Comparison of ENCODE assay signal across 8 cellular contexts in genomic region chr16:71893888-71894228, GRCh38. TPM values are rescaled to one million over a fixed set of nuclear protein-coding genes. Genes with fewer than 3 reads are reported as not detected.
DNase-seq lines count a peak whose midpoint lies in the region; ATAC-seq and TF ChIP-seq lines count a peak whose summit lies in the region.

No MANE protein-coding gene starts in this region.

- H3K9me3 ChIP-seq in iPS-18a (ENCODE audit: control insufficient read depth, low read depth, low read length), result no peaks in the 10 kb centered on the region

- DNase-seq in HFF-Myc (ENCODE audit: extremely low read depth, low read depth) (no peak), cerebellar nuclear complex (lab: John Stamatoyannopoulos, UW) (no peak), NCI-H1417 (lab: John Stamatoyannopoulos, UW) (no peak), cerebellar cortex (ENCODE audit: low spot score) (no peak)
- DNase-seq in activated CD8-positive, alpha-beta T cell treated with anti-CD3 and anti-CD28 coated beads, Interleukin-2, amount 10 ng/mL, durations not matched to agents 7 days and 5 days, result no peak
- no peak for DNase-seq in stimulated activated naive B cell treated with anti-CD40 and anti-IgM and Interleukin-4, amounts not matched to agents 10 μg/mL and 1 μg/mL and 100 μg/mL, for 72 hours

- H3K9ac ChIP-seq in iPS-18a (ENCODE audit: low read length), result peak overlapping the region; percentile 93

- peak overlapping the region; percentile 97 for H3K27ac Mint-ChIP-seq in activated CD8-positive, alpha-beta T cell treated with anti-CD3 and anti-CD28 coated beads, Interleukin-2, amount 10 ng/mL, durations not matched to agents 7 days and 5 days
- H3K27ac Mint-ChIP-seq in stimulated activated naive B cell treated with anti-CD40 and anti-IgM and Interleukin-4, amounts not matched to agents 10 μg/mL and 1 μg/mL and 100 μg/mL, for 72 hours, result peak overlapping the region; percentile 99

- no peak overlapping the region for H3K27ac ChIP-seq in iPS-18a (ENCODE audit: low read length)

- H3K36me3 ChIP-seq in iPS-18a (ENCODE audit: control insufficient read depth, low read depth, low read length), result no peaks in the 10 kb centered on the region

- no peaks in the 10 kb centered on the region for H3K9me3 Mint-ChIP-seq in activated CD8-positive, alpha-beta T cell treated with anti-CD3 and anti-CD28 coated beads, Interleukin-2, amount 10 ng/mL, durations not matched to agents 7 days and 5 days (ENCODE audit: insufficient read depth)
- H3K9me3 Mint-ChIP-seq in stimulated activated naive B cell treated with anti-CD40 and anti-IgM and Interleukin-4, amounts not matched to agents 10 μg/mL and 1 μg/mL and 100 μg/mL, for 72 hours, result no peaks in the 10 kb centered on the region

- H3K4me3 ChIP-seq in HFF-Myc (replicated peaks; ENCODE audit: low read depth, low read length) (peak overlapping the region; percentile 98), iPS-18a (ENCODE audit: low read length) (peak overlapping the region; percentile 90)

- CTCF ChIA-PET in activated CD8-positive, alpha-beta T cell treated with anti-CD3 and anti-CD28 coated beads, Interleukin-2, amount 10 ng/mL, durations not matched to agents 7 days and 5 days (lab: Charles Lee), result interaction anchor here (0.8 to 6.5 kb wide), 7 partner anchors 9 to 86 kb away, joined by 3 to 65 read pairs (median 3); partner anchors contain the start of genes AP1G1 and ZNF821

- POLR2A ChIA-PET in activated CD8-positive, alpha-beta T cell treated with anti-CD3 and anti-CD28 coated beads, Interleukin-2, amount 10 ng/mL, durations not matched to agents 7 days and 5 days (lab: Charles Lee), result interaction anchor here (0.6 to 3.1 kb wide), 6 partner anchors 10 to 114 kb away, joined by 3 to 28 read pairs (median 4); partner anchors contain the start of genes AP1G1 and ZNF821

- H3K27me3 Mint-ChIP-seq in activated CD8-positive, alpha-beta T cell treated with anti-CD3 and anti-CD28 coated beads, Interleukin-2, amount 10 ng/mL, durations not matched to agents 7 days and 5 days (ENCODE audit: low read depth), result peaks cover 4% of the 10 kb centered on the region
- no peaks in the 10 kb centered on the region for H3K27me3 Mint-ChIP-seq in stimulated activated naive B cell treated with anti-CD40 and anti-IgM and Interleukin-4, amounts not matched to agents 10 μg/mL and 1 μg/mL and 100 μg/mL, for 72 hours

- peaks cover 12% of the 10 kb centered on the region for H3K36me3 Mint-ChIP-seq in activated CD8-positive, alpha-beta T cell treated with anti-CD3 and anti-CD28 coated beads, Interleukin-2, amount 10 ng/mL, durations not matched to agents 7 days and 5 days (ENCODE audit: low read depth)
- H3K36me3 Mint-ChIP-seq in stimulated activated naive B cell treated with anti-CD40 and anti-IgM and Interleukin-4, amounts not matched to agents 10 μg/mL and 1 μg/mL and 100 μg/mL, for 72 hours, result peaks cover 7 to 9% of the 10 kb centered on the region in 2 donors

- ATAC-seq in activated CD8-positive, alpha-beta T cell treated with anti-CD3 and anti-CD28 coated beads, Interleukin-2, amount 10 ng/mL, durations not matched to agents 7 days and 5 days, result no peak
- ATAC-seq in stimulated activated naive B cell treated with anti-CD40 and anti-IgM and Interleukin-4, amounts not matched to agents 10 μg/mL and 1 μg/mL and 100 μg/mL, for 72 hours (replicated peaks), result peak in 1 of 2 donors; percentile 0
- ATAC-seq in GM19467 (IDR thresholded peaks at IDR 0.05; ENCODE audit: unreplicated experiment), result no peak

- H3K4me1 ChIP-seq in iPS-18a (ENCODE audit: control insufficient read depth, low read depth, low read length), result peaks cover 7% of the 10 kb centered on the region

- H3K4me3 Mint-ChIP-seq in activated CD8-positive, alpha-beta T cell treated with anti-CD3 and anti-CD28 coated beads, Interleukin-2, amount 10 ng/mL, durations not matched to agents 7 days and 5 days, result peak overlapping the region; percentile 97
- H3K4me3 Mint-ChIP-seq in stimulated activated naive B cell treated with anti-CD40 and anti-IgM and Interleukin-4, amounts not matched to agents 10 μg/mL and 1 μg/mL and 100 μg/mL, for 72 hours, result peak overlapping the region; percentile 87 to 99

- no peaks in the 10 kb centered on the region for H3K27me3 ChIP-seq in iPS-18a (ENCODE audit: control insufficient read depth, insufficient read depth, low read length)

- peaks cover 17% of the 10 kb centered on the region for H3K4me1 Mint-ChIP-seq in activated CD8-positive, alpha-beta T cell treated with anti-CD3 and anti-CD28 coated beads, Interleukin-2, amount 10 ng/mL, durations not matched to agents 7 days and 5 days (ENCODE audit: low read depth)
- peaks cover 3 to 20% of the 10 kb centered on the region in 2 donors for H3K4me1 Mint-ChIP-seq in stimulated activated naive B cell treated with anti-CD40 and anti-IgM and Interleukin-4, amounts not matched to agents 10 μg/mL and 1 μg/mL and 100 μg/mL, for 72 hours

- TF ChIP-seq CTCF in HFF-Myc (IDR thresholded peaks at IDR 0.05; ENCODE audit: low read depth, low read length, missing control alignments), result no peak

RNA-seq across cellular contexts. Expression of gene IST1, which starts 1.5 kb away (rescaled TPM):
- 100 to 1,000 TPM; 155 to 174 TPM for total RNA-seq in activated CD8-positive, alpha-beta T cell treated with anti-CD3 and anti-CD28 coated beads, Interleukin-2, amount 10 ng/mL, durations not matched to agents 7 days and 5 days

RNA-seq across cellular contexts. Expression of gene ZNF821, which starts 9.9 kb away (rescaled TPM):
- total RNA-seq in activated CD8-positive, alpha-beta T cell treated with anti-CD3 and anti-CD28 coated beads, Interleukin-2, amount 10 ng/mL, durations not matched to agents 7 days and 5 days, result 1 to 10 TPM; 3.7 to 4.1 TPM

RNA-seq across cellular contexts. Expression of gene ATXN1L, which starts 48.1 kb away (rescaled TPM):
- total RNA-seq in activated CD8-positive, alpha-beta T cell treated with anti-CD3 and anti-CD28 coated beads, Interleukin-2, amount 10 ng/mL, durations not matched to agents 7 days and 5 days, result 10 to 100 TPM; 20.3 to 22.6 TPM
